ENCODE assay signal across 10 cellular contexts in genomic region chr1:222582099-222582774, GRCh38. TPM values are rescaled to one million over a fixed set of nuclear protein-coding genes. Genes with fewer than 3 reads are reported as not detected.
A peak's percentile ranks its signal among the peaks of the same experiment; 100 is the strongest.
DNase-seq lines count a peak whose midpoint lies in the region; ATAC-seq and TF ChIP-seq lines count a peak whose summit lies in the region.
"Had no signal": no experiment of that assay in that cellular context is flagged by ENCODE, and none has a peak within 500 bp of the region (broad histone marks: within the 10 kb centered on the region; RNA-seq: fewer than 3 reads in every experiment).

No MANE protein-coding gene starts in this region.

- no peak overlapping the region for H3K27ac Mint-ChIP-seq in Calu3 (ENCODE audit: unreplicated experiment)
- H3K27ac Mint-ChIP-seq: T-helper 2 cell treated with Interferon-gamma antibody and Interleukin-4, amounts not matched to agents 5 μg/mL and 100 μg/mL, for 36 hours had no signal

- H3K36me3 ChIP-seq in GM23248 (ENCODE audit: low read depth), result peaks cover 19% of the 10 kb centered on the region; the same call in 1 of the 2 replicates
- H3K36me3 ChIP-seq: thyroid gland had no signal

- no TSS peak for BruUV-seq in Calu3 (replicated peaks; lab: Mats Ljungman, UMichigan)

- H3K27me3 Mint-ChIP-seq in Calu3 (ENCODE audit: unreplicated experiment), result no peaks in the 10 kb centered on the region

- peaks cover 13% of the 10 kb centered on the region for H3K4me1 ChIP-seq in GM23248 (ENCODE audit: insufficient read depth)

- H3K4me3 Mint-ChIP-seq in Calu3 (ENCODE audit: low read depth, unreplicated experiment), result no peak overlapping the region
- H3K4me3 Mint-ChIP-seq: T-helper 2 cell treated with Interferon-gamma antibody and Interleukin-4, amounts not matched to agents 5 μg/mL and 100 μg/mL, for 36 hours had no signal

- H3K27me3 ChIP-seq in GM23248 (replicated peaks; ENCODE audit: insufficient read depth), result no peaks in the 10 kb centered on the region
- H3K27me3 ChIP-seq: thyroid gland had no signal

- no peaks in the 10 kb centered on the region for H3K9me3 ChIP-seq in GM23248 (ENCODE audit: low read depth)
- H3K9me3 ChIP-seq: thyroid gland had no signal

- H3K9me2 ChIP-seq in GM23248 (ENCODE audit: insufficient read depth), result no peaks in the 10 kb centered on the region

- ATAC-seq in left colon, result peak; percentile 83

- H3K4me3 ChIP-seq in GM23248, result no peak overlapping the region
- H3K4me3 ChIP-seq: thyroid gland had no signal

- 79 to 80% methylated on average over 4 of the region's 4 CpGs for WGBS in GM23248 (ENCODE audit: low coverage in 1 of 2, low lambda C conversion rate in 2 of 2, missing lambda C conversion rate in 2 of 2), 2 experiments

- H2AFZ ChIP-seq in GM23248, result no peak overlapping the region

- H3F3A ChIP-seq in GM23248 (ENCODE audit: insufficient read depth), result peaks cover 21% of the 10 kb centered on the region

- no peaks in the 10 kb centered on the region for H4K20me1 ChIP-seq in GM23248 (ENCODE audit: insufficient read depth)

- in situ Hi-C loops in GM13976 (cut with MboI; ENCODE audit: low sequenced_read_pairs, unreplicated experiment), result no loop called here
- in situ Hi-C loops in GM23248 (cut with MboI), result no loop called here

- H3K4me2 ChIP-seq in GM23248 (ENCODE audit: unreplicated experiment), result peak overlapping the region; percentile 10

- no peak overlapping the region for H3K9ac ChIP-seq in GM23248

- peaks cover 28% of the 10 kb centered on the region for H3K36me3 Mint-ChIP-seq in Calu3 (ENCODE audit: insufficient read depth, unreplicated experiment)

- peaks cover 34% of the 10 kb centered on the region for H3K79me2 ChIP-seq in GM23248 (ENCODE audit: insufficient read depth)

- peak overlapping the region; percentile 58 for H3K27ac ChIP-seq in GM23248
- H3K27ac ChIP-seq: thyroid gland had no signal

- CTCF ChIA-PET in Calu3 (lab: Charles Lee), result no interaction called here

- intact Hi-C loops in left colon (cut with DNase I, micrococcal nuclease), result no loop called here
- intact Hi-C loops in Calu3 (cut with micrococcal nuclease; ENCODE audit: unreplicated experiment), result no loop called here

- H3K4me1 Mint-ChIP-seq in Calu3 (ENCODE audit: low read depth, unreplicated experiment), result peaks cover 24% of the 10 kb centered on the region

- no peaks in the 10 kb centered on the region for H3K9me3 Mint-ChIP-seq in Calu3 (ENCODE audit: low read depth, unreplicated experiment)
- H3K9me3 Mint-ChIP-seq: T-helper 2 cell treated with Interferon-gamma antibody and Interleukin-4, amounts not matched to agents 5 μg/mL and 100 μg/mL, for 36 hours had no signal

- peak; percentile 18 for DNase-seq in GM13976 (ENCODE audit: low spot score)
- DNase-seq in GM23248, result peak; percentile 58
- DNase-seq in M059J (ENCODE audit: low read depth), result peak; percentile 87
- no peak for DNase-seq in left colon
- no peak for DNase-seq in NCI-H82 (lab: John Stamatoyannopoulos, UW)
- DNase-seq in Calu3, result no peak
- DNase-seq in GM19238 (ENCODE audit: insufficient read length, low spot score), result no peak
- no peak for DNase-seq in RPMI8226
- DNase-seq: thyroid gland had no signal

- TF ChIP-seq CTCF in GM13976 (IDR thresholded peaks at IDR 0.05; ENCODE audit: borderline replicate concordance, control extremely low read depth, extremely low read depth, insufficient read depth, missing control alignments) (no peak), Calu3 (IDR thresholded peaks at IDR 0.05; ENCODE audit: unreplicated experiment) (no peak)

RNA-seq across cellular contexts. Expression of gene TAF1A, which starts 7.5 kb away (rescaled TPM):
- total RNA-seq in GM23248 (2014; rRNA removed; shearing (Covaris generic)), result 5.4 and 7.1 TPM in 2 replicates
- polyA plus RNA-seq in GM23248 (2016; fragmentation: Nextera tagmentation; extraction: Ambion mirVana), result 4.3 and 5.6 TPM in 2 replicates
- total RNA-seq in M059J (2014; rRNA removed; shearing (Covaris generic)), result 9.3 and 16.7 TPM in 2 replicates
- total RNA-seq in left colon (1 to 10 TPM; 4.2 to 4.6 TPM), Calu3 (2022) (16.3 and 16.4 TPM in 2 replicates)

RNA-seq across cellular contexts. Expression of gene HHIPL2, which starts 34.3 kb away (rescaled TPM):
- total RNA-seq in GM23248 (2014; rRNA removed; shearing (Covaris generic)), result 0.25 and 1.3 TPM in 2 replicates
- 0.71 and 1.3 TPM in 2 replicates for polyA plus RNA-seq in GM23248 (2016; fragmentation: Nextera tagmentation; extraction: Ambion mirVana)
- total RNA-seq in M059J (2014; rRNA removed; shearing (Covaris generic)), result 3.3 and 3.9 TPM in 2 replicates
- under 1 TPM; 0.67 to 0.70 TPM for total RNA-seq in left colon
- total RNA-seq in Calu3 (2022), result 0.98 and 2.1 TPM in 2 replicates

RNA-seq across cellular contexts. Expression of gene MIA3, which starts 35.7 kb away (rescaled TPM):
- total RNA-seq in GM23248 (2014; rRNA removed; shearing (Covaris generic)), result 28.2 and 35.8 TPM in 2 replicates
- polyA plus RNA-seq in GM23248 (2016; fragmentation: Nextera tagmentation; extraction: Ambion mirVana), result 44.5 and 47.5 TPM in 2 replicates
- total RNA-seq in M059J (2014; rRNA removed; shearing (Covaris generic)), result 51.0 and 53.7 TPM in 2 replicates
- total RNA-seq in left colon (10 to 100 TPM; 67.4 to 68.3 TPM), Calu3 (2022) (60.3 and 72.6 TPM in 2 replicates)

Comparison
In these comparisons a context has a peak if more than half of its experiments do, and no peak if none do; other contexts are left out.
1. DNase-seq: peak in GM13976 (single experiment), GM23248 (single experiment) and M059J (single experiment); none in left colon (0 of 2), NCI-H82 (single experiment), Calu3 (single experiment), GM19238 (single experiment) and RPMI8226 (single experiment).